10 cellular contexts compared by ENCODE assay signal in genomic region chr2:219476605-219477578, GRCh38. TPM values are rescaled to one million over a fixed set of nuclear protein-coding genes. Genes with fewer than 3 reads are reported as not detected.
DNase-seq lines count a peak whose midpoint lies in the region; ATAC-seq and TF ChIP-seq lines count a peak whose summit lies in the region.
"Had no signal": no experiment of that assay in that cellular context is flagged by ENCODE, and none has a peak within 500 bp of the region (broad histone marks: within the 10 kb centered on the region; RNA-seq: fewer than 3 reads in every experiment).

No MANE protein-coding gene starts in this region.

- H3K4me3 ChIP-seq in Peyer's patch = no peak overlapping the region
- H3K4me3 ChIP-seq in CD8-positive, alpha-beta T cell (ENCODE audit: low read depth, low read length) = no peak overlapping the region
- H3K4me3 ChIP-seq: psoas muscle had no signal

- POLR2A ChIA-PET in CD8-positive, alpha-beta T cell (lab: Charles Lee) = no interaction called here

- H3K36me3 ChIP-seq in Peyer's patch = no peaks in the 10 kb centered on the region
- no peaks in the 10 kb centered on the region for H3K36me3 ChIP-seq in CD8-positive, alpha-beta T cell (ENCODE audit: insufficient read depth, low read length)

- H3K4me3 Mint-ChIP-seq in progenitor cell of endocrine pancreas (ENCODE audit: low read depth) = peak overlapping the region; percentile 62
- no peak overlapping the region for H3K4me3 Mint-ChIP-seq in CD8-positive, alpha-beta T cell

- no peaks in the 10 kb centered on the region for H3K27me3 ChIP-seq in foreskin keratinocyte
- H3K27me3 ChIP-seq in Peyer's patch = peaks cover 0 to 4% of the 10 kb centered on the region in 2 donors
- H3K27me3 ChIP-seq in CD8-positive, alpha-beta T cell (ENCODE audit: insufficient read depth, low read length) = no peaks in the 10 kb centered on the region

- ATAC-seq in foreskin keratinocyte (peak; percentile 5), GM19395 (IDR thresholded peaks at IDR 0.05; ENCODE audit: unreplicated experiment) (no peak)
- no peak for ATAC-seq in CD8-positive, alpha-beta T cell

- CTCF ChIA-PET in CD8-positive, alpha-beta T cell (lab: Charles Lee) = interaction anchor here (0.7 to 4.3 kb wide), 11 partner anchors 9 to 74 kb away, joined by 3 to 21 read pairs (median 4); no protein-coding TSS in a partner anchor

- peak; percentile 50 for DNase-seq in NAMALWA (ENCODE audit: low spot score)
- DNase-seq in foreskin keratinocyte = no peak
- no peak for DNase-seq in progenitor cell of endocrine pancreas (ENCODE audit: low spot score, unreplicated experiment)
- DNase-seq in Peyer's patch = no peak
- no peak for DNase-seq in CD8-positive, alpha-beta T cell
- DNase-seq: DMS79, NCI-H1048 had no signal

- H3K9me3 ChIP-seq in Peyer's patch = no peaks in the 10 kb centered on the region
- no peaks in the 10 kb centered on the region for H3K9me3 ChIP-seq in CD8-positive, alpha-beta T cell (ENCODE audit: low read length)
- H3K9me3 ChIP-seq: psoas muscle had no signal

- intact Hi-C loops in CD8-positive, alpha-beta T cell (cut with DNase I, micrococcal nuclease) = loop anchor here (1.0 to 10.0 kb wide), 2 partner anchors 53 to 168 kb away; no protein-coding TSS in a partner anchor

- H3K36me3 Mint-ChIP-seq in progenitor cell of endocrine pancreas (ENCODE audit: insufficient read depth) = no peaks in the 10 kb centered on the region
- peaks cover 5% of the 10 kb centered on the region for H3K36me3 Mint-ChIP-seq in CD8-positive, alpha-beta T cell

- H3K27me3 Mint-ChIP-seq in progenitor cell of endocrine pancreas = peaks cover 41% of the 10 kb centered on the region
- peaks cover 5% of the 10 kb centered on the region for H3K27me3 Mint-ChIP-seq in CD8-positive, alpha-beta T cell (ENCODE audit: low read depth)

- peaks cover 11% of the 10 kb centered on the region for H3K4me1 Mint-ChIP-seq in progenitor cell of endocrine pancreas (ENCODE audit: low read depth)
- peaks cover 4% of the 10 kb centered on the region for H3K4me1 Mint-ChIP-seq in CD8-positive, alpha-beta T cell (ENCODE audit: low read depth)

- TF ChIP-seq CTCF in foreskin keratinocyte (conservative IDR thresholded peaks at IDR 0.05) (no peak), progenitor cell of endocrine pancreas (IDR thresholded peaks at IDR 0.05; ENCODE audit: unreplicated experiment) (no peak), Peyer's patch (IDR thresholded peaks at IDR 0.05) (no peak)
- TF ChIP-seq CTCF in CD8-positive, alpha-beta T cell (IDR thresholded peaks at IDR 0.05) = no peak

- TF ChIP-seq POLR2A in Peyer's patch (IDR thresholded peaks at IDR 0.05) = no peak

- H3K4me1 ChIP-seq in foreskin keratinocyte (no peaks in the 10 kb centered on the region), Peyer's patch (no peaks in the 10 kb centered on the region)
- H3K4me1 ChIP-seq in CD8-positive, alpha-beta T cell (ENCODE audit: insufficient read depth, low read length) = no peaks in the 10 kb centered on the region
- H3K4me1 ChIP-seq: psoas muscle had no signal

- H3K27ac Mint-ChIP-seq in progenitor cell of endocrine pancreas = no peak overlapping the region
- no peak overlapping the region for H3K27ac Mint-ChIP-seq in CD8-positive, alpha-beta T cell

- H3K9me3 Mint-ChIP-seq in progenitor cell of endocrine pancreas (ENCODE audit: low read depth) = no peaks in the 10 kb centered on the region
- H3K9me3 Mint-ChIP-seq in CD8-positive, alpha-beta T cell = no peaks in the 10 kb centered on the region

- H3K27ac ChIP-seq in foreskin keratinocyte (no peak overlapping the region), Peyer's patch (no peak overlapping the region)
- no peak overlapping the region for H3K27ac ChIP-seq in CD8-positive, alpha-beta T cell (ENCODE audit: low read depth, low read length)

RNA-seq across cellular contexts. Expression of gene GMPPA, which starts 21.8 kb away (rescaled TPM):
- 55.4 and 62.6 TPM in 2 replicates for total RNA-seq in foreskin keratinocyte
- 64.7 and 74.8 TPM in 2 replicates for polyA plus RNA-seq in foreskin keratinocyte
- total RNA-seq in progenitor cell of endocrine pancreas = 35.8 and 37.4 TPM in 2 replicates
- total RNA-seq in Peyer's patch = 10 to 100 TPM; 35.0 to 69.6 (median 38.9) TPM
- total RNA-seq in CD8-positive, alpha-beta T cell = 10 to 100 TPM in 1 of 2 experiments, 1 to 10 TPM in 1; 9.4 to 15.0 TPM

RNA-seq across cellular contexts. Expression of gene ASIC4, which starts 37.4 kb away (rescaled TPM):
- total RNA-seq in foreskin keratinocyte = not detected in 2 replicates
- not detected in 2 replicates for polyA plus RNA-seq in foreskin keratinocyte
- 3.4 and 5.1 TPM in 2 replicates for total RNA-seq in progenitor cell of endocrine pancreas
- total RNA-seq in Peyer's patch = under 1 TPM in 1 of 4 donors, not detected in 3; 0.27 TPM
- under 1 TPM in 1 of 2 experiments, not detected in 1; 0.14 TPM for total RNA-seq in CD8-positive, alpha-beta T cell
- total RNA-seq: dermis microvascular lymphatic vessel endothelial cell had no signal

RNA-seq across cellular contexts. Expression of gene SPEG, which starts 42.2 kb away (rescaled TPM):
- 24.9 and 32.6 TPM in 2 replicates for total RNA-seq in foreskin keratinocyte
- polyA plus RNA-seq in foreskin keratinocyte = 27.4 and 28.7 TPM in 2 replicates
- 15.1 and 15.5 TPM in 2 replicates for total RNA-seq in progenitor cell of endocrine pancreas
- 10 to 100 TPM in 2 of 4 donors, 1 to 10 TPM in 2; 3.2 to 49.5 (median 10.2) TPM for total RNA-seq in Peyer's patch
- total RNA-seq in CD8-positive, alpha-beta T cell = 10 to 100 TPM; 18.1 to 21.8 TPM

RNA-seq across cellular contexts. Expression of gene DES, which starts 58.7 kb away (rescaled TPM):
- total RNA-seq in foreskin keratinocyte = not detected in 2 replicates
- 0.03 TPM in 1 of 2 replicates, not detected in the other for polyA plus RNA-seq in foreskin keratinocyte
- total RNA-seq in progenitor cell of endocrine pancreas = not detected in 2 replicates
- total RNA-seq in Peyer's patch = 100 to 1,000 TPM in 2 of 4 donors, 10 to 100 TPM in 2; 82.0 to 574 (median 112) TPM
- total RNA-seq in CD8-positive, alpha-beta T cell = not detected
- total RNA-seq: dermis microvascular lymphatic vessel endothelial cell had no signal
